ENCODE assay signal across 24 cellular contexts in genomic region chr14:95126906-95127530, GRCh38.
"Had no signal": no experiment of that assay in that cellular context is flagged by ENCODE, and none has a peak within 500 bp of the region (broad histone marks: within the 10 kb centered on the region; RNA-seq: fewer than 3 reads in every experiment).

No MANE protein-coding gene starts in this region.

- FAIRE-seq: endometrium had no signal

- ATAC-seq: activated CD4-positive, CD25-positive, alpha-beta regulatory T cell treated with anti-CD3 and anti-CD28 coated beads, Interleukin-2, amount 50 U/mL, for 24 hours; natural killer cell; T-helper 17 cell had no signal

- H3K9me3 ChIP-seq: spleen, thoracic aorta had no signal

- H3K27me3 Mint-ChIP-seq: activated CD4-positive, alpha-beta T cell treated with anti-CD3 and anti-CD28 coated beads, Interleukin-2, amount 10 ng/mL, durations not matched to agents 7 days and 5 days; activated naive CD4-positive, alpha-beta T cell treated with anti-CD3 and anti-CD28 coated beads, Interleukin-2, amount 50 U/mL, for 24 hours; brain; dendritic cell treated with granulocyte-macrophage colony-stimulating factor and Interleukin-4, amounts not matched to agents 40 ng/mL and 50 ng/mL, for 4 days; progenitor cell of endocrine pancreas; T-helper 17 cell; type B pancreatic cell had no signal

- H3K9me3 Mint-ChIP-seq: activated CD4-positive, alpha-beta T cell treated with anti-CD3 and anti-CD28 coated beads, Interleukin-2, amount 10 ng/mL, durations not matched to agents 7 days and 5 days; activated naive CD4-positive, alpha-beta T cell treated with anti-CD3 and anti-CD28 coated beads, Interleukin-2, amount 50 U/mL, for 24 hours; brain; dendritic cell treated with granulocyte-macrophage colony-stimulating factor and Interleukin-4, amounts not matched to agents 40 ng/mL and 50 ng/mL, for 4 days; natural killer cell; type B pancreatic cell had no signal

- H3K27ac ChIP-seq: spleen, thoracic aorta, VCaP had no signal

- DNase-seq: activated CD4-positive, alpha-beta T cell treated with anti-CD3 and anti-CD28 coated beads, Interleukin-2, amount 10 ng/mL, durations not matched to agents 7 days and 5 days; activated gamma-delta T cell treated with Interleukin-2 at 50 U/mL for 16 hours; activated T-cell treated with anti-CD3 and anti-CD28 coated beads, Interleukin-2, amount 50 U/mL, for 1 hour; anterior cingulate cortex; effector CD4-positive, alpha-beta T cell; foreskin melanocyte; kidney; mammary epithelial cell; midbrain; natural killer cell; retina; spleen; stimulated activated CD4-positive, alpha-beta T cell treated with anti-CD3 and anti-CD28 coated beads, Interleukin-4, amount 100 ng/mL, for 1 hour; stimulated activated naive CD4-positive, alpha-beta T cell; T-helper 17 cell had no signal

- H3K4me3 Mint-ChIP-seq: activated CD4-positive, alpha-beta T cell treated with anti-CD3 and anti-CD28 coated beads, Interleukin-2, amount 10 ng/mL, durations not matched to agents 7 days and 5 days; activated naive CD4-positive, alpha-beta T cell treated with anti-CD3 and anti-CD28 coated beads, Interleukin-2, amount 50 U/mL, for 24 hours; brain; dendritic cell treated with granulocyte-macrophage colony-stimulating factor and Interleukin-4, amounts not matched to agents 40 ng/mL and 50 ng/mL, for 4 days; natural killer cell; T-helper 17 cell; type B pancreatic cell had no signal

- H3K4me3 ChIP-seq: spleen, thoracic aorta had no signal

- H3K27ac Mint-ChIP-seq: brain; dendritic cell treated with granulocyte-macrophage colony-stimulating factor and Interleukin-4, amounts not matched to agents 40 ng/mL and 50 ng/mL, for 4 days; natural killer cell; progenitor cell of endocrine pancreas; T-helper 17 cell; type B pancreatic cell had no signal

- H3K27me3 ChIP-seq: spleen had no signal
